ENCODE assay signal across 19 cellular contexts in genomic region chr2:43445781-43446180, GRCh38.
DNase-seq lines count a peak whose midpoint lies in the region; ATAC-seq and TF ChIP-seq lines count a peak whose summit lies in the region.
"Had no signal": no experiment of that assay in that cellular context is flagged by ENCODE, and none has a peak within 500 bp of the region (broad histone marks: within the 10 kb centered on the region; RNA-seq: fewer than 3 reads in every experiment).

No MANE protein-coding gene starts in this region.

- H3K23ac ChIP-seq in neuronal stem cell (ENCODE audit: low read depth, low read length, poor library complexity), result no peak overlapping the region

- peak overlapping the region; percentile 21 for H3K27ac Mint-ChIP-seq in endodermal cell
- H3K27ac Mint-ChIP-seq: activated CD8-positive, alpha-beta T cell treated with anti-CD3 and anti-CD28 coated beads for 36 hours had no signal

- H3K9ac ChIP-seq in endodermal cell (ENCODE audit: extremely low read depth, low read length, poor library complexity, severe bottlenecking) (no peak overlapping the region), neuronal stem cell (ENCODE audit: low read depth, low read length, poor library complexity) (no peak overlapping the region)
- H3K9ac ChIP-seq: SK-N-SH had no signal

- no peak overlapping the region for H2BK12ac ChIP-seq in neuronal stem cell (ENCODE audit: low read length)

- no peak overlapping the region for H2BK5ac ChIP-seq in neuronal stem cell (ENCODE audit: low read length)

- no peak overlapping the region for H2AK5ac ChIP-seq in neuronal stem cell (ENCODE audit: low read depth, low read length)

- no peak overlapping the region for H3K4me2 ChIP-seq in neuronal stem cell (ENCODE audit: insufficient read depth, low read length, poor library complexity, severe bottlenecking)
- H3K4me2 ChIP-seq: SK-N-SH had no signal

- no peak for TF ChIP-seq EP300 in transverse colon (IDR thresholded peaks at IDR 0.05; ENCODE audit: low read depth)

- H3K27me3 ChIP-seq in endodermal cell (ENCODE audit: control insufficient read depth, insufficient read depth, low read length, poor library complexity, severe bottlenecking), result no peaks in the 10 kb centered on the region
- no peaks in the 10 kb centered on the region for H3K27me3 ChIP-seq in neuronal stem cell (ENCODE audit: control insufficient read depth in 3 of 3, insufficient read depth in 3 of 3, low read depth in 1 of 3, low read length in 3 of 3)
- no peaks in the 10 kb centered on the region for H3K27me3 ChIP-seq in transverse colon
- H3K27me3 ChIP-seq: adrenal gland had no signal

- TF ChIP-seq CTCF in endodermal cell (conservative IDR thresholded peaks at IDR 0.05), result no peak
- TF ChIP-seq CTCF in transverse colon (IDR thresholded peaks at IDR 0.05), result no peak

- H3K36me3 Mint-ChIP-seq in endodermal cell (ENCODE audit: low read depth), result peaks cover 1% of the 10 kb centered on the region

- H3K18ac ChIP-seq in neuronal stem cell (ENCODE audit: low read length), result no peak overlapping the region

- H3K14ac ChIP-seq in neuronal stem cell (ENCODE audit: low read length), result no peak overlapping the region

- H3K4me1 ChIP-seq in endodermal cell (ENCODE audit: control insufficient read depth, insufficient read depth, low read length), result peaks cover 19% of the 10 kb centered on the region
- peaks cover 6 to 8% of the 10 kb centered on the region in 2 donors for H3K4me1 ChIP-seq in neuronal stem cell (ENCODE audit: control insufficient read depth in 2 of 2, insufficient read depth in 1 of 2, low read depth in 1 of 2, low read length in 2 of 2)
- H3K4me1 ChIP-seq in transverse colon, result peaks cover 0 to 10% (median 6%) of the 10 kb centered on the region in 4 donors
- H3K4me1 ChIP-seq: adrenal gland, lower lobe of right lung had no signal

- H3K9me3 Mint-ChIP-seq in endodermal cell, result no peaks in the 10 kb centered on the region
- H3K9me3 Mint-ChIP-seq: activated CD8-positive, alpha-beta T cell treated with anti-CD3 and anti-CD28 coated beads for 36 hours had no signal

- intact Hi-C loops in transverse colon (cut with DNase I; ENCODE audit: low total_unique reads), result no loop called here

- H3K9me3 ChIP-seq in KOPT-K1 (ENCODE audit: insufficient read depth, low read length, poor library complexity, severe bottlenecking) (no peaks in the 10 kb centered on the region), endodermal cell (ENCODE audit: control insufficient read depth, low read length) (no peaks in the 10 kb centered on the region), neuronal stem cell (replicated peaks in 1 of 2; ENCODE audit: control insufficient read depth in 2 of 2, insufficient read depth in 1 of 2, low read depth in 1 of 2, low read length in 2 of 2) (peaks cover 0 to 2% of the 10 kb centered on the region in 2 donors), transverse colon (no peaks in the 10 kb centered on the region)
- H3K9me3 ChIP-seq: lower lobe of right lung had no signal

- H2BK120ac ChIP-seq in neuronal stem cell (ENCODE audit: low read depth, low read length), result no peak overlapping the region

- peak overlapping the region; percentile 50 for H2AFZ ChIP-seq in neuronal stem cell (ENCODE audit: low read length)

- no peak overlapping the region for H4K91ac ChIP-seq in neuronal stem cell (ENCODE audit: low read depth, low read length, poor library complexity)

- H3K27ac ChIP-seq in KOPT-K1 (ENCODE audit: low read depth, low read length, poor library complexity, severe bottlenecking), result peak overlapping the region; percentile 3
- H3K27ac ChIP-seq in endodermal cell (ENCODE audit: low read depth, low read length), result no peak overlapping the region
- H3K27ac ChIP-seq in neuronal stem cell (replicated peaks; ENCODE audit: low read length), result no peak overlapping the region
- H3K27ac ChIP-seq in transverse colon, result peak overlapping the region in 3 of 4 donors; percentile 7 to 30 (median 28)
- H3K27ac ChIP-seq: adrenal gland, lower lobe of right lung, RWPE1 had no signal

- H2BK15ac ChIP-seq in neuronal stem cell (ENCODE audit: low read length), result no peak overlapping the region

- 97% methylated on average over 2 of the region's 2 CpGs; no CpG with 5 or more reads in 1 of the 2 experiments for WGBS in endodermal cell (ENCODE audit: insufficient coverage in 1 of 2, insufficient read length in 1 of 2), 2 experiments
- no CpG with 5 or more reads among the region's 2 CpGs for WGBS in neuronal stem cell (ENCODE audit: extremely low coverage in 2 of 2, insufficient read length in 2 of 2, insufficient replicate concordance in 1 of 2), 2 donors
- WGBS in transverse colon (ENCODE audit: low coverage in 1 of 2), 2 donors, result 90 to 95% methylated on average over 2 of the region's 2 CpGs

- peaks cover 6% of the 10 kb centered on the region; the same call in 1 of the 2 replicates for H3K36me3 ChIP-seq in KOPT-K1 (ENCODE audit: insufficient read depth, low read length)
- no peaks in the 10 kb centered on the region for H3K36me3 ChIP-seq in endodermal cell (ENCODE audit: control insufficient read depth, insufficient read depth, low read length)
- no peaks in the 10 kb centered on the region for H3K36me3 ChIP-seq in neuronal stem cell (replicated peaks in 1 of 2; ENCODE audit: control insufficient read depth in 2 of 2, insufficient read depth in 2 of 2, low read length in 2 of 2)
- H3K36me3 ChIP-seq in transverse colon, result no peaks in the 10 kb centered on the region
- H3K36me3 ChIP-seq: adrenal gland, lower lobe of right lung had no signal

- TF ChIP-seq POLR2A in transverse colon (IDR thresholded peaks at IDR 0.05), result no peak

- no peak for ATAC-seq in HG02678 (IDR thresholded peaks at IDR 0.05; ENCODE audit: unreplicated experiment)
- ATAC-seq: activated CD8-positive, alpha-beta T cell treated with anti-CD3 and anti-CD28 coated beads for 36 hours; lower lobe of right lung; right cardiac atrium had no signal

- DNase-seq in endodermal cell (no peak), neuronal stem cell (ENCODE audit: low spot score) (no peak), transverse colon (no peak), HPDE6-E6E7 (ENCODE audit: extremely low spot score) (no peak)
- no peak for DNase-seq in stimulated activated CD4-positive, alpha-beta T cell treated with anti-CD3 and anti-CD28 coated beads, Interleukin-1b, Interleukin-23, amount 100 ng/mL, for 48 hours
- DNase-seq: activated CD4-positive, CD25-positive, alpha-beta regulatory T cell; activated CD8-positive, alpha-beta T cell treated with anti-CD3 and anti-CD28 coated beads for 36 hours; activated gamma-delta T cell; adrenal gland; Karpas-422; lower lobe of right lung; NCI-H187 treated with DMSO at 0.1 percent for 48 hours; NCI-H2227 treated with DMSO at 0.1 percent for 48 hours; right cardiac atrium; SK-N-SH; stimulated activated CD4-positive, alpha-beta T cell treated with anti-CD3 and anti-CD28 coated beads, Interleukin-15, amount 100 ng/mL, for 24 hours had no signal

- H3K4ac ChIP-seq in neuronal stem cell (ENCODE audit: low read length), result no peak overlapping the region

- peaks cover 85% of the 10 kb centered on the region for H3K4me1 Mint-ChIP-seq in endodermal cell

- no peaks in the 10 kb centered on the region for H3K79me1 ChIP-seq in neuronal stem cell (ENCODE audit: low read depth, low read length)

- in situ Hi-C loops in transverse colon (cut with MboI; ENCODE audit: low pct_ligation_motif_present in 1 of 4, low pct_unique_long_range_greater_than_20kb in 1 of 4, low sequenced_read_pairs in 3 of 4), result no loop called here

- H3K4me3 ChIP-seq in endodermal cell (ENCODE audit: low read length) (no peak overlapping the region), neuronal stem cell (ENCODE audit: low read length in 2 of 2) (no peak overlapping the region), transverse colon (no peak overlapping the region)
- H3K4me3 ChIP-seq: adrenal gland, lower lobe of right lung had no signal

- H3K4me3 Mint-ChIP-seq in endodermal cell, result no peak overlapping the region
- H3K4me3 Mint-ChIP-seq: activated CD8-positive, alpha-beta T cell treated with anti-CD3 and anti-CD28 coated beads for 36 hours had no signal

- no peaks in the 10 kb centered on the region for H3K27me3 Mint-ChIP-seq in endodermal cell (ENCODE audit: insufficient read depth)
- H3K27me3 Mint-ChIP-seq: activated CD8-positive, alpha-beta T cell treated with anti-CD3 and anti-CD28 coated beads for 36 hours had no signal

- no peak overlapping the region for H4K8ac ChIP-seq in neuronal stem cell (ENCODE audit: low read depth, low read length)

Comparison
In these comparisons a context has a peak if more than half of its experiments do, and no peak if none do; other contexts are left out.
1. H3K27ac ChIP-seq: peak in KOPT-K1 (single experiment) and transverse colon (3 of 4); none in endodermal cell (single experiment) and neuronal stem cell (single experiment).